14 cellular contexts compared by ENCODE assay signal in genomic region chr9:121987312-121987711, GRCh38.
"Had no signal": no experiment of that assay in that cellular context is flagged by ENCODE, and none has a peak within 500 bp of the region (broad histone marks: within the 10 kb centered on the region; RNA-seq: fewer than 3 reads in every experiment).

No MANE protein-coding gene starts in this region.

- DNase-seq: activated CD4-positive, alpha-beta T cell treated with anti-CD3 and anti-CD28 coated beads for 1 hour; activated CD4-positive, alpha-beta T cell treated with anti-CD3 and anti-CD28 coated beads, Interleukin-2, amount 50 U/mL, for 48 hours; activated effector memory CD4-positive, alpha-beta T cell treated with Interleukin-2 at 50 U/mL for 16 hours; activated naive CD4-positive, alpha-beta T cell treated with anti-CD3 and anti-CD28 coated beads, Interleukin-2, amount 50 U/mL, for 16 hours; activated T-cell treated with anti-CD3 and anti-CD28 coated beads, Interleukin-2, amount 50 U/mL, for 24 hours; adrenal gland; effector memory CD4-positive, alpha-beta T cell; foreskin fibroblast; mammary epithelial cell; ovary had no signal

- ATAC-seq: left lobe of liver; stimulated activated effector memory CD8-positive, alpha-beta T cell treated with anti-CD3 and anti-CD28 coated beads, Interleukin-12 subunit alpha, Interleukin-12 subunit beta, amount 100 ng/mL, for 72 hours had no signal

- H3K36me3 ChIP-seq: adrenal gland, ovary, vagina had no signal

- H3K9me3 ChIP-seq: adrenal gland, ovary, tibial nerve, vagina had no signal

- H3K27me3 ChIP-seq: adrenal gland, ovary, tibial nerve, vagina had no signal

- H3K27ac ChIP-seq: adrenal gland, ovary had no signal

- H3K4me1 ChIP-seq: vagina had no signal

- H3K4me3 ChIP-seq: adrenal gland, ovary, tibial nerve, vagina had no signal
